In the genomic region with DNA sequence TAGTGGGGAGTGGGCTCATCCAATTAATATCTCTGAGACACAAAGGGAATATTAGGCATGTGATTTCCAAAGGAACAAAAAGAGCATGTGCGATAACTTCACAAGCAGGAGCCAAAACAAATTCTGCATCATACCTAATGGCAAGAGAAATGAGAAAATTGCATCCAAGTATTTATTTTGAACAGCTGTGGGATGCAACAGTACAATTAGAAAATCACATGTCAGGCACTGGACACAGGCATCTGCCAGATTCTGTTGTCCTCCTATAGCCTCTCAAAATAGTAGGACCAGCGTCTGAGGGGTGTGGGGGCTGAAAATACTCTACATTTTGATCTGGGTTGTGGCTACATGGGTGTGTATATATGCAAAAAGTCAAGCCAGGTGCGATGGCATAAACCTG, we compare ENCODE assay signal across 23 cellular contexts.
"Had no signal": no experiment of that assay in that cellular context is flagged by ENCODE, and none has a peak within 500 bp of the region (broad histone marks: within the 10 kb centered on the region; RNA-seq: fewer than 3 reads in every experiment).

No MANE protein-coding gene starts in this region.

- H3K9me3 ChIP-seq: pancreas, prostate gland had no signal

- H3K4me1 ChIP-seq: gastroesophageal sphincter, prostate gland, tibial nerve had no signal

- FAIRE-seq: bronchial epithelial cell, pancreas had no signal

- H3K4me2 ChIP-seq: hepatocyte, smooth muscle cell had no signal

- ATAC-seq: activated CD4-positive, alpha-beta T cell treated with anti-CD3 and anti-CD28 coated beads for 36 hours; activated CD8-positive, alpha-beta memory T cell treated with anti-CD3 and anti-CD28 coated beads, Interleukin-2, amount 10 ng/mL, durations not matched to agents 7 days and 5 days; activated CD8-positive, alpha-beta T cell treated with anti-CD3 and anti-CD28 coated beads, Interleukin-2, amount 10 ng/mL, durations not matched to agents 7 days and 5 days; gastroesophageal sphincter; naive thymus-derived CD8-positive, alpha-beta T cell; pancreas had no signal

- H3K79me2 ChIP-seq: hepatocyte had no signal

- H3K4me3 ChIP-seq: esophagus squamous epithelium, gastroesophageal sphincter, hepatocyte, pancreas, prostate gland, smooth muscle cell, suprapubic skin, tibial nerve had no signal

- H3K36me3 ChIP-seq: esophagus squamous epithelium, gastroesophageal sphincter, pancreas, prostate gland, suprapubic skin, tibial nerve had no signal

- H3K27me3 ChIP-seq: esophagus squamous epithelium, gastroesophageal sphincter, hepatocyte, pancreas, suprapubic skin, tibial nerve had no signal

- H2AFZ ChIP-seq: hepatocyte had no signal

- H3K27ac ChIP-seq: gastroesophageal sphincter, pancreas, prostate gland, tibial nerve had no signal

- DNase-seq: activated CD4-positive, alpha-beta T cell treated with anti-CD3 and anti-CD28 coated beads for 36 hours; activated CD4-positive, CD25-positive, alpha-beta regulatory T cell; activated CD8-positive, alpha-beta memory T cell treated with anti-CD3 and anti-CD28 coated beads, Interleukin-2, amount 10 ng/mL, durations not matched to agents 7 days and 5 days; activated CD8-positive, alpha-beta T cell treated with anti-CD3 and anti-CD28 coated beads, Interleukin-2, amount 10 ng/mL, durations not matched to agents 7 days and 5 days; activated naive CD4-positive, alpha-beta T cell treated with Interleukin-2 at 50 U/mL for 16 hours; activated T-cell treated with anti-CD3 and anti-CD28 coated beads, Interleukin-2, amount 50 U/mL, for 48 hours; anterior cingulate cortex; esophagus squamous epithelium; islet precursor cell; left colon; midbrain; naive thymus-derived CD8-positive, alpha-beta T cell; pancreas; retina; stimulated activated CD4-positive, alpha-beta T cell treated with anti-CD3 and anti-CD28 coated beads, Interleukin-1b, Interleukin-23, amount 100 ng/mL, for 48 hours; stimulated activated naive B cell treated with anti-CD40 and anti-IgM and Interleukin-4, amounts not matched to agents 10 μg/mL and 1 μg/mL and 100 μg/mL, for 72 hours had no signal
